32 cellular contexts compared by ENCODE assay signal in the genomic region with DNA sequence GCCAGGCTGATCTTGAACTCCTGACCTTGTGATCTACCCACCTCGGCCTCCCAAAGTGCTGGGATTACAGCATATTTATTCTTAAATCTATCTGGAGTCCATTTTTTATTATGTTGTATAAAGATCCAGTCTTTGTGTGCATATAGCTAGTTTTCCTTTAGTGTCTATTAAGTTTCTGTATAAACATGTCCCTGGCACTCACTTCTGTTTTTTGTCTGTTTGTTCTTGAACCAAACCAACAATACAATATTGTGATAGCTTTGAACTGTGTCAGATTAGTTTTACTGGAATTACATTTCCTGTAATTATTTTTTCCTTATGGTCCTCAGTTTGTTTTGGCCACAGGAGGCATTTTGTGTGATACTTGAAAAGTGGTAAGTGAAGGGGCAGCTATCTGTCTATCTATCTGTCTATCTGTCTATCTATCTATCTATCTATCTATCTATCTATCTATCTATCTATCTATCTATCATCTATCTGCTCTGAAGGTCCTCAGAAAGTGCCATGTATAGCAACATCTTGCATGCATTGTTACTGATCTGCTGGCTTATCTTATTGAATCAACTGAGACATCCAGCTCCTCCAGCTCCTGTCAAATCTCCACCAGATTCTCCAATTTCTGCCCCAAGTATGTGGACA.
"Had no signal": no experiment of that assay in that cellular context is flagged by ENCODE, and none has a peak within 500 bp of the region (broad histone marks: within the 10 kb centered on the region; RNA-seq: fewer than 3 reads in every experiment).

No MANE protein-coding gene starts in this region.

- H3K4me1 ChIP-seq: ascending aorta, breast epithelium, colonic mucosa, esophagus squamous epithelium, gastroesophageal sphincter, heart right ventricle had no signal

- H3K27ac Mint-ChIP-seq: activated CD4-positive, alpha-beta memory T cell treated with anti-CD3 and anti-CD28 coated beads for 36 hours; activated CD4-positive, alpha-beta T cell treated with anti-CD3 and anti-CD28 coated beads for 36 hours; activated CD4-positive, alpha-beta T cell treated with anti-CD3 and anti-CD28 coated beads, Interleukin-2, amount 10 ng/mL, durations not matched to agents 24 days and 14 days; activated naive CD4-positive, alpha-beta T cell treated with anti-CD3 and anti-CD28 coated beads, Interleukin-2, amount 10 ng/mL, durations not matched to agents 7 days and 5 days; activated naive CD8-positive, alpha-beta T cell treated with anti-CD3 and anti-CD28 coated beads, Interleukin-2, amount 10 ng/mL, durations not matched to agents 7 days and 5 days; activated T-cell treated with anti-CD3 and anti-CD28 coated beads, Interleukin-2, amount 50 U/mL, for 24 hours; activated T-cell treated with anti-CD3 and anti-CD28 coated beads, Interleukin-2, amount 50 U/mL, for 72 hours; brain; T-helper 2 cell treated with Interferon-gamma antibody and Interleukin-4, amounts not matched to agents 5 μg/mL and 100 μg/mL, for 36 hours had no signal

- H3K4me2 ChIP-seq: hepatocyte had no signal

- H3K79me2 ChIP-seq: hepatocyte had no signal

- DNase-seq: activated CD4-positive, alpha-beta memory T cell treated with anti-CD3 and anti-CD28 coated beads for 36 hours; activated CD4-positive, alpha-beta T cell treated with anti-CD3 and anti-CD28 coated beads for 36 hours; activated CD4-positive, alpha-beta T cell treated with anti-CD3 and anti-CD28 coated beads, Interleukin-2, amount 10 ng/mL, durations not matched to agents 24 days and 14 days; activated CD4-positive, CD25-positive, alpha-beta regulatory T cell; activated CD4-positive, CD25-positive, alpha-beta regulatory T cell treated with anti-CD3 and anti-CD28 coated beads, Interleukin-2, amount 50 U/mL, for 72 hours; activated CD8-positive, alpha-beta memory T cell treated with anti-CD3 and anti-CD28 coated beads, Interleukin-2, amount 50 U/mL, for 48 hours; activated gamma-delta T cell; activated naive CD4-positive, alpha-beta T cell; activated naive CD4-positive, alpha-beta T cell treated with anti-CD3 and anti-CD28 coated beads, Interleukin-2, amount 10 ng/mL, durations not matched to agents 7 days and 5 days; activated naive CD8-positive, alpha-beta T cell treated with anti-CD3 and anti-CD28 coated beads, Interleukin-2, amount 10 ng/mL, durations not matched to agents 7 days and 5 days; activated T-cell treated with anti-CD3 and anti-CD28 coated beads for 4 hours; activated T-cell treated with anti-CD3 and anti-CD28 coated beads, Interleukin-2, amount 50 U/mL, for 24 hours; activated T-cell treated with anti-CD3 and anti-CD28 coated beads, Interleukin-2, amount 50 U/mL, for 72 hours; central memory CD4-positive, alpha-beta T cell; cerebellar nuclear complex; colonic mucosa; effector CD8-positive, alpha-beta T cell; esophagus squamous epithelium; foreskin melanocyte; heart right ventricle; T1000 had no signal

- FAIRE-seq: endometrium, endothelial cell of umbilical vein had no signal

- H3K4me3 Mint-ChIP-seq: activated CD4-positive, alpha-beta memory T cell treated with anti-CD3 and anti-CD28 coated beads for 36 hours; activated CD4-positive, alpha-beta T cell treated with anti-CD3 and anti-CD28 coated beads for 36 hours; activated CD4-positive, alpha-beta T cell treated with anti-CD3 and anti-CD28 coated beads, Interleukin-2, amount 10 ng/mL, durations not matched to agents 24 days and 14 days; activated naive CD4-positive, alpha-beta T cell treated with anti-CD3 and anti-CD28 coated beads, Interleukin-2, amount 10 ng/mL, durations not matched to agents 7 days and 5 days; activated naive CD8-positive, alpha-beta T cell treated with anti-CD3 and anti-CD28 coated beads, Interleukin-2, amount 10 ng/mL, durations not matched to agents 7 days and 5 days; activated T-cell treated with anti-CD3 and anti-CD28 coated beads, Interleukin-2, amount 50 U/mL, for 24 hours; activated T-cell treated with anti-CD3 and anti-CD28 coated beads, Interleukin-2, amount 50 U/mL, for 72 hours; brain; T-helper 2 cell treated with Interferon-gamma antibody and Interleukin-4, amounts not matched to agents 5 μg/mL and 100 μg/mL, for 36 hours had no signal

- H3K9me3 ChIP-seq: ascending aorta, breast epithelium, colonic mucosa, esophagus squamous epithelium, gastroesophageal sphincter, heart right ventricle had no signal

- H3K9me3 Mint-ChIP-seq: activated CD4-positive, alpha-beta memory T cell treated with anti-CD3 and anti-CD28 coated beads for 36 hours; activated naive CD4-positive, alpha-beta T cell treated with anti-CD3 and anti-CD28 coated beads, Interleukin-2, amount 10 ng/mL, durations not matched to agents 7 days and 5 days; activated naive CD8-positive, alpha-beta T cell treated with anti-CD3 and anti-CD28 coated beads, Interleukin-2, amount 10 ng/mL, durations not matched to agents 7 days and 5 days; activated T-cell treated with anti-CD3 and anti-CD28 coated beads, Interleukin-2, amount 50 U/mL, for 24 hours; activated T-cell treated with anti-CD3 and anti-CD28 coated beads, Interleukin-2, amount 50 U/mL, for 72 hours; brain; T-helper 2 cell treated with Interferon-gamma antibody and Interleukin-4, amounts not matched to agents 5 μg/mL and 100 μg/mL, for 36 hours had no signal

- H3K27me3 Mint-ChIP-seq: activated CD4-positive, alpha-beta memory T cell treated with anti-CD3 and anti-CD28 coated beads for 36 hours; activated CD4-positive, alpha-beta T cell treated with anti-CD3 and anti-CD28 coated beads for 36 hours; activated T-cell treated with anti-CD3 and anti-CD28 coated beads, Interleukin-2, amount 50 U/mL, for 24 hours had no signal

- H3K36me3 ChIP-seq: ascending aorta, breast epithelium, cardiac muscle cell, colonic mucosa, esophagus squamous epithelium, gastroesophageal sphincter, heart right ventricle had no signal

- H2AFZ ChIP-seq: hepatocyte had no signal

- H3K36me3 Mint-ChIP-seq: activated CD4-positive, alpha-beta memory T cell treated with anti-CD3 and anti-CD28 coated beads for 36 hours; activated naive CD4-positive, alpha-beta T cell treated with anti-CD3 and anti-CD28 coated beads, Interleukin-2, amount 10 ng/mL, durations not matched to agents 7 days and 5 days; activated naive CD4-positive, alpha-beta T cell treated with anti-CD3 and anti-CD28 coated beads, Interleukin-2, amount 50 U/mL, for 72 hours; activated naive CD8-positive, alpha-beta T cell treated with anti-CD3 and anti-CD28 coated beads, Interleukin-2, amount 10 ng/mL, durations not matched to agents 7 days and 5 days; brain had no signal

- ATAC-seq: activated CD4-positive, alpha-beta T cell treated with anti-CD3 and anti-CD28 coated beads for 36 hours; activated naive CD4-positive, alpha-beta T cell treated with anti-CD3 and anti-CD28 coated beads, Interleukin-2, amount 50 U/mL, for 72 hours; activated T-cell treated with anti-CD3 and anti-CD28 coated beads, Interleukin-2, amount 50 U/mL, for 72 hours; gastroesophageal sphincter; heart right ventricle had no signal

- H3K27me3 ChIP-seq: ascending aorta, breast epithelium, cardiac muscle cell, colonic mucosa, esophagus squamous epithelium, gastroesophageal sphincter, heart right ventricle, hepatocyte had no signal

- H3K27ac ChIP-seq: ascending aorta, breast epithelium, cardiac muscle cell, colonic mucosa, epithelial cell of prostate, esophagus squamous epithelium, gastroesophageal sphincter, heart right ventricle, hepatocyte had no signal

- H3K4me1 Mint-ChIP-seq: activated CD4-positive, alpha-beta T cell treated with anti-CD3 and anti-CD28 coated beads for 36 hours; activated naive CD4-positive, alpha-beta T cell treated with anti-CD3 and anti-CD28 coated beads, Interleukin-2, amount 10 ng/mL, durations not matched to agents 7 days and 5 days; activated naive CD8-positive, alpha-beta T cell treated with anti-CD3 and anti-CD28 coated beads, Interleukin-2, amount 10 ng/mL, durations not matched to agents 7 days and 5 days; brain had no signal

- H3K4me3 ChIP-seq: ascending aorta, breast epithelium, cardiac muscle cell, colonic mucosa, esophagus squamous epithelium, gastroesophageal sphincter, heart right ventricle, hepatocyte had no signal
